5 cellular contexts compared by ENCODE assay signal in the genomic region with DNA sequence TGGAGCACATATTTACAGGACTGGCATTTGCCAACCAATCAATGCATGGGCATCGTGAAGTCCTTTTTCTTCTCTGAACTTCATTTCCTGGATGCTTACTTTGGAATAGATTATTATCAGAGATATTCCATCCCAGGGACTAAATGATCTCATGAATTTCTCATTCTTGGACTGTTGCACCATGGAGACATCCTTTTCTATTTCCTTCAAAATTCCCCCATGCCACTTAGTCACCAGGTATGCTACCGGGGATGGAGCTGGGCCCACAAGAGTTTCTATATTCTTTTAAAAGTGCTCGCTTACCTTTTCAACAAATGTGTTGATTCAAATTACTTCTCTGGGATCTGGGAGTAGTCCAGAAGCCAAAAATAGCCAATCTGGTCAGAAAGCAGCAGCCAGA. TPM values are rescaled to one million over a fixed set of nuclear protein-coding genes. Genes with fewer than 3 reads are reported as not detected.
"Had no signal": no experiment of that assay in that cellular context is flagged by ENCODE, and none has a peak within 500 bp of the region (broad histone marks: within the 10 kb centered on the region; RNA-seq: fewer than 3 reads in every experiment).

No MANE protein-coding gene starts in this region.

RNA-seq across cellular contexts. Expression of gene OR2S2, which starts 35.2 kb away (rescaled TPM):
- total RNA-seq: H4, H7, HepG2, HFFc6, K562 had no signal
- polyA plus RNA-seq: HepG2, K562 had no signal
